In the genomic region with DNA sequence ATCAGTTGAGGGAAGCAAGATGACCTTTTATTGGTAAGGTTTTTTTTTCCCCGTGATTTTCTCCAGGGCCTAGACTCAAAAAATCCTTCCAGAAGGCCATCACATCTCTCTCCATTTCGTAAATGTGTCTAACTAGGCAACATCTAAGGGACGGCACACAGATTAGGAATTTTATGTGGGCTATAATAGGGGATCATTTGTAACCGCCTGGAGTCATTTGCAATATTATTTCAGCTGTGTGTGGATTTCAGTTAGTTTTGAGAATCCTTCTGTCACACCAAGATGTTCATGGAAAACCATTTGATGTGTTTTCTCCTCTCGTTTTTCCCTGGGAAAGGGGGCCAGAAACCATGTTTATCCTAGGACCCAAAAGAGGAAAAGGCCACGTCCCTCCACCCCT, we compare ENCODE assay signal across 26 cellular contexts.
DNase-seq lines count a peak whose midpoint lies in the region; ATAC-seq, FAIRE-seq and TF ChIP-seq lines count a peak whose summit lies in the region.
"Had no signal": no experiment of that assay in that cellular context is flagged by ENCODE, and none has a peak within 500 bp of the region (broad histone marks: within the 10 kb centered on the region; RNA-seq: fewer than 3 reads in every experiment).

No MANE protein-coding gene starts in this region.

- peaks cover 0 to 4% of the 10 kb centered on the region in 2 experiments; a peak in 3 of 5 replicates for H3K4me1 ChIP-seq in K562 (replicated peaks in 1 of 2; ENCODE audit: control insufficient read depth in 2 of 2, insufficient read depth in 2 of 2, low read length in 2 of 2)

- no peaks in the 10 kb centered on the region for H3K9me3 ChIP-seq in K562 (replicated peaks; ENCODE audit: control insufficient read depth, insufficient read depth, low read depth, low read length)
- H3K9me3 ChIP-seq: A549; BE2C; BLaER1 treated with 17β-estradiol and CSF1 and Interleukin-3, amounts not matched to agents 10 nM and 100 nM had no signal

- H3K9me3 Mint-ChIP-seq in osteocyte (ENCODE audit: unreplicated experiment), result no peaks in the 10 kb centered on the region
- no peaks in the 10 kb centered on the region for H3K9me3 Mint-ChIP-seq in activated CD4-positive, alpha-beta T cell treated with anti-CD3 and anti-CD28 coated beads for 36 hours (ENCODE audit: low read depth)
- H3K9me3 Mint-ChIP-seq: CD14-positive monocyte; CD4-positive, alpha-beta T cell had no signal

- no peak overlapping the region for H3K27ac ChIP-seq in K562 (ENCODE audit: extremely low read depth, low read depth, low read length)
- H3K27ac ChIP-seq: A549; BLaER1 treated with 17β-estradiol and CSF1 and Interleukin-3, amounts not matched to agents 10 nM and 100 nM; GM23248 had no signal

- no peak overlapping the region for H3K4me3 ChIP-seq in K562
- H3K4me3 ChIP-seq: A549; BLaER1 treated with 17β-estradiol and CSF1 and Interleukin-3, amounts not matched to agents 10 nM and 100 nM; GM23248 had no signal

- H3K27me3 Mint-ChIP-seq in osteocyte (ENCODE audit: unreplicated experiment), result no peaks in the 10 kb centered on the region
- H3K27me3 Mint-ChIP-seq in activated CD4-positive, alpha-beta T cell treated with anti-CD3 and anti-CD28 coated beads for 36 hours, result no peaks in the 10 kb centered on the region
- H3K27me3 Mint-ChIP-seq: CD4-positive, alpha-beta T cell had no signal

- peak; percentile 86 for DNase-seq in LHCN-M2 (ENCODE audit: low read depth)
- no peak for DNase-seq in K562 (ENCODE audit: extremely low read depth in 1 of 4, low spot score in 3 of 4)
- DNase-seq in osteocyte (ENCODE audit: extremely low spot score, unreplicated experiment), result no peak
- no peak for DNase-seq in foreskin melanocyte
- DNase-seq in activated CD4-positive, alpha-beta T cell treated with anti-CD3 and anti-CD28 coated beads for 36 hours, result no peak
- no peak for DNase-seq in hypothalamus (lab: John Stamatoyannopoulos, UW)
- DNase-seq: 8988T; ACHN; AML-193; BE2C; Calu3; CD4-positive, alpha-beta T cell; COR-L47; DMS53; DMS79 treated with DMSO at 0.1 percent for 48 hours; GM23248; H7; HCEC 1CT had no signal

- no peaks in the 10 kb centered on the region for H3K79me2 ChIP-seq in K562 (ENCODE audit: control insufficient read depth, insufficient read depth, low read length)

- no peak for TF ChIP-seq POLR2A in K562 (conservative IDR thresholded peaks at IDR 0.05)

- in situ Hi-C loops in K562 (cut with MboI), result no loop called here

- 0 out of 2 replicates have a peak, but pooled peaks cover 3% of the 10 kb centered on the region for H4K20me1 ChIP-seq in K562 (replicated peaks; ENCODE audit: control insufficient read depth, insufficient read depth, low read length)
- H4K20me1 ChIP-seq: BLaER1 treated with 17β-estradiol and CSF1 and Interleukin-3, amounts not matched to agents 10 nM and 100 nM had no signal

- POLR2A ChIA-PET in K562 (lab: Yijun Ruan, JAX), result no interaction called here
- POLR2A ChIA-PET in activated CD4-positive, alpha-beta T cell treated with anti-CD3 and anti-CD28 coated beads for 36 hours (lab: Charles Lee), result no interaction called here

- no peak for TF ChIP-seq RAD21 in K562 (CRISPR knock-in tag; conservative IDR thresholded peaks at IDR 0.05 in 1 of 2, IDR thresholded peaks at IDR 0.05 in 1 of 2)

- H3K4me3 Mint-ChIP-seq in osteocyte (ENCODE audit: unreplicated experiment), result no peak overlapping the region
- H3K4me3 Mint-ChIP-seq in activated CD4-positive, alpha-beta T cell treated with anti-CD3 and anti-CD28 coated beads for 36 hours, result no peak overlapping the region
- H3K4me3 Mint-ChIP-seq: CD14-positive monocyte; CD4-positive, alpha-beta T cell had no signal

- TF ChIP-seq CTCF in K562 (IDR thresholded peaks at IDR 0.05 in 2 of 3, conservative IDR thresholded peaks at IDR 0.05 in 1 of 3; ENCODE audit: insufficient read depth in 2 of 3, low read depth in 1 of 3, low read length in 3 of 3) (no peak), osteocyte (IDR thresholded peaks at IDR 0.05) (no peak)

- no peak overlapping the region for H2AFZ ChIP-seq in K562 (ENCODE audit: low read depth, low read length)
- H2AFZ ChIP-seq: GM23248 had no signal

- no peak overlapping the region for H3K9ac ChIP-seq in K562 (ENCODE audit: insufficient read depth in 1 of 2, low read depth in 2 of 2, low read length in 2 of 2)
- H3K9ac ChIP-seq: BLaER1 treated with 17β-estradiol and CSF1 and Interleukin-3, amounts not matched to agents 10 nM and 100 nM; GM23248 had no signal

- no peaks in the 10 kb centered on the region for H3K36me3 ChIP-seq in K562 (ENCODE audit: control insufficient read depth, insufficient read depth, low read length)
- H3K36me3 ChIP-seq: BE2C; BLaER1 treated with 17β-estradiol and CSF1 and Interleukin-3, amounts not matched to agents 10 nM and 100 nM had no signal

- peak; percentile 42 for FAIRE-seq in K562 (lab: Jason Lieb, UNC)
- FAIRE-seq: A549, G401.6, GM12892, GM19239, H1 had no signal

- intact Hi-C loops in K562 (cut with micrococcal nuclease), result no loop called here
- intact Hi-C loops in activated CD4-positive, alpha-beta T cell treated with anti-CD3 and anti-CD28 coated beads for 36 hours (cut with DNase I, micrococcal nuclease), result no loop called here

- H3K4me2 ChIP-seq in K562 (ENCODE audit: insufficient read depth, low read length), result no peak overlapping the region
- H3K4me2 ChIP-seq: A549; BLaER1 treated with 17β-estradiol and CSF1 and Interleukin-3, amounts not matched to agents 10 nM and 100 nM had no signal

- peaks cover 48 to 72% of the 10 kb centered on the region in 2 experiments for H3K27me3 ChIP-seq in K562 (ENCODE audit: control insufficient read depth in 2 of 2, insufficient read depth in 2 of 2, low read length in 2 of 2)
- H3K27me3 ChIP-seq: BE2C; BLaER1 treated with 17β-estradiol and CSF1 and Interleukin-3, amounts not matched to agents 10 nM and 100 nM had no signal

- H3K36me3 Mint-ChIP-seq in osteocyte (ENCODE audit: unreplicated experiment), result no peaks in the 10 kb centered on the region
- no peaks in the 10 kb centered on the region for H3K36me3 Mint-ChIP-seq in activated CD4-positive, alpha-beta T cell treated with anti-CD3 and anti-CD28 coated beads for 36 hours (ENCODE audit: low read depth)
- H3K36me3 Mint-ChIP-seq: CD14-positive monocyte had no signal

- no peak for TF ChIP-seq EP300 in K562 (IDR thresholded peaks at IDR 0.05; ENCODE audit: low read length)

- peaks cover 63% of the 10 kb centered on the region for H3K4me1 Mint-ChIP-seq in osteocyte (ENCODE audit: unreplicated experiment)
- no peaks in the 10 kb centered on the region for H3K4me1 Mint-ChIP-seq in activated CD4-positive, alpha-beta T cell treated with anti-CD3 and anti-CD28 coated beads for 36 hours
- H3K4me1 Mint-ChIP-seq: CD14-positive monocyte had no signal

- 4% methylated on average over 6 of the region's 6 CpGs for WGBS in K562 (ENCODE audit: insufficient coverage, low coverage, missing lambda C conversion rate)

- no peak for ATAC-seq in K562
- ATAC-seq in HG03045 (IDR thresholded peaks at IDR 0.05; ENCODE audit: unreplicated experiment), result no peak
- ATAC-seq in activated CD4-positive, alpha-beta T cell treated with anti-CD3 and anti-CD28 coated beads for 36 hours, result no peak
- ATAC-seq: A549 had no signal

- no peaks in the 10 kb centered on the region for H3K9me1 ChIP-seq in K562 (ENCODE audit: control insufficient read depth, insufficient read depth, low read length)

- CTCF ChIA-PET in K562 (lab: Yijun Ruan, JAX; ENCODE audit: low intra/inter-chr PET ratio), result no interaction called here
- CTCF ChIA-PET in activated CD4-positive, alpha-beta T cell treated with anti-CD3 and anti-CD28 coated beads for 36 hours (lab: Charles Lee), result no interaction called here

- peak overlapping the region; percentile 73 for H3K27ac Mint-ChIP-seq in osteocyte (ENCODE audit: unreplicated experiment)
- no peak overlapping the region for H3K27ac Mint-ChIP-seq in activated CD4-positive, alpha-beta T cell treated with anti-CD3 and anti-CD28 coated beads for 36 hours
- H3K27ac Mint-ChIP-seq: CD14-positive monocyte; CD4-positive, alpha-beta T cell had no signal

- no TSS peak for BruUV-seq in K562 (replicated peaks; lab: Mats Ljungman, UMichigan)

TF ChIP-seq in K562, 482 proteins besides CTCF, POLR2A, EP300 and RAD21 (continues in another document):
- no peak for TF ChIP-seq ZC3H4 (CRISPR knock-in tag; IDR thresholded peaks at IDR 0.05; ENCODE audit: borderline replicate concordance)
- TF ChIP-seq SMARCC2 (IDR thresholded peaks at IDR 0.05; ENCODE audit: low read depth), result no peak
- no peak for TF ChIP-seq BCLAF1 (IDR thresholded peaks at IDR 0.05; ENCODE audit: borderline replicate concordance in 1 of 2, control insufficient read depth in 1 of 2, low read depth in 2 of 2, low read length in 1 of 2)
- TF ChIP-seq NR2C2 (CRISPR knock-in tag; IDR thresholded peaks at IDR 0.05), result no peak
- TF ChIP-seq NR2C2 (tag; IDR thresholded peaks at IDR 0.05), result no peak
- no peak for TF ChIP-seq SIX5 (IDR thresholded peaks at IDR 0.05; ENCODE audit: borderline replicate concordance in 1 of 2, insufficient read depth in 1 of 2, low read depth in 1 of 2, low read length in 2 of 2)
